8 cellular contexts compared by ENCODE assay signal in the genomic region with DNA sequence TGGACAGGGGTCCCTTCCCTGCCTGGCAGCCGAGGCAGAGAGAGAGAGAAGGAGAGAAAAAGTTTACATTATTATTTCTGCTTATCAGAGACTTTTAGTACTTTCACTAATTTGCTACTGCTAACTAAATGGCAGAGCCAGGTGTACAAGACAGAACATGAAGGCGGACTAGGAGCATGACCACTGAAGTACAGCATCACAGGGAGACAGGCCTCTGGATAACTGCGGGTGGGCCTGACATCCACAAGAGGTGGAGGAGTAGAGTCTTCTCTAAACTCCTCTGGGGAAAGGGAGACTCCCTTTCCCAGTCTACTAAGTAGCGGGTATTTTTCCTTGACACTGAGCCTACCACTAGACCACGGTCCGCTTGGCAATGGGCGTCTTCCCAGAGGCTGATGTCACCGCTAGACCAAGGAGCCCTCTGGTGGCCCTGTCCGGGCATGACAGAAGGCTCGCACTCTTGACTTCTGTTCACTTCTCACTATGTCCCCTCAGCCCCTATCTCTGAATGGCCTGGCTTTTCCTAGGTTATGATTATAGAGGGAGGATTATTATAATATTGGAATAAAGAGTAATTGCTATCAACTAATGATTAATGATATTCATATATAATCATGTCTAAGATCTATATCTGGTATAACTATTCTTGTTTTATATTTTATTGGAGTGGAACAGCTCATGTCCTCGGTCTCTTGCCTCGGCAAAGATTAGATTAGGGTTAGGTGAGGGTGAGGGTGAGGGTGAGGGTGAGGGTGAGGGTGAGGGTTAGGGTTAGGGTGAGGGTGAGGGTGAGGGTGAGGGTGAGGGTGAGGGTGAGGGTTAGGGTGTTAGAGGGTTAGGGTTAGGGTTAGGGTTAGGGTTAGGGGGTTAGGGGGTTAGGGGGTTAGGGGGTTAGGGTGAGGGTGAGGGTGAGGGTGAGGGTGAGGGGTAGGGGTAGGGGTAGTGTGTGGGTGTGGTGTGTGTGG. TPM values are rescaled to one million over a fixed set of nuclear protein-coding genes. Genes with fewer than 3 reads are reported as not detected.
DNase-seq lines count a peak whose midpoint lies in the region; ATAC-seq and TF ChIP-seq lines count a peak whose summit lies in the region.
"Not testable (repeated sequence)": the region's sequence is repeated elsewhere in the genome, so short reads cannot be mapped to it uniquely, and the experiment has no call there.

No MANE protein-coding gene starts in this region.

- H3K4me1 Mint-ChIP-seq in memory B cell = not testable (repeated sequence)

- H3K4me3 ChIP-seq in ascending aorta, spleen, upper lobe of left lung: not testable (repeated sequence)

- intact Hi-C loops in ascending aorta (cut with DNase I); spleen (cut with DNase I; ENCODE audit: low total_unique reads): not testable (repeated sequence)

- not testable (repeated sequence) for H3K36me3 Mint-ChIP-seq in memory B cell

- not testable (repeated sequence) for TF ChIP-seq EP300 in upper lobe of left lung (IDR thresholded peaks at IDR 0.05)

- not testable (repeated sequence) for H3K4me1 ChIP-seq in ascending aorta, spleen, upper lobe of left lung

- TF ChIP-seq CTCF in LNCAP (IDR thresholded peaks at IDR 0.05) (peak; percentile 80), ascending aorta (IDR thresholded peaks at IDR 0.05) (peak; percentile 66 to 83 (median 78)), spleen (IDR thresholded peaks at IDR 0.05 in 8 of 11, conservative IDR thresholded peaks at IDR 0.05 in 3 of 11) (peak; percentile 55 to 85 (median 77)), upper lobe of left lung (IDR thresholded peaks at IDR 0.05) (peak; percentile 64 to 85 (median 80))

- ATAC-seq in memory B cell (ENCODE audit: low read depth) = not testable (repeated sequence)
- ATAC-seq in upper lobe of left lung (ENCODE audit: low FRiP score in 2 of 2) = peak in 1 of 2 donors; percentile 58

- H3K27ac Mint-ChIP-seq in memory B cell = not testable (repeated sequence)

- whole genome bisulfite sequencing in spleen, 5 donors = 46 to 65% (median 51%) methylated on average over 12 of the region's 12 CpGs
- 52 to 62% methylated on average over 12 of the region's 12 CpGs for WGBS in upper lobe of left lung, 2 donors

- not testable (repeated sequence) for H3K27ac ChIP-seq in ascending aorta, spleen, upper lobe of left lung

- not testable (repeated sequence) for H3K27me3 ChIP-seq in ascending aorta; spleen (replicated peaks in 1 of 7); upper lobe of left lung

- TF ChIP-seq POLR2A in spleen (IDR thresholded peaks at IDR 0.05); upper lobe of left lung (IDR thresholded peaks at IDR 0.05): not testable (repeated sequence)

- H3K27me3 Mint-ChIP-seq in memory B cell = not testable (repeated sequence)

- H3K4me3 Mint-ChIP-seq in memory B cell = not testable (repeated sequence)

- peak; percentile 85 for DNase-seq in ELF-1 (ENCODE audit: low read depth, low spot score)
- DNase-seq in activated CD4-positive, alpha-beta T cell treated with anti-CD3 and anti-CD28 coated beads for 24 hours (ENCODE audit: low read depth in 2 of 2) = peak; percentile 24 to 57
- DNase-seq in ascending aorta (ENCODE audit: low spot score in 2 of 2) = peak in 1 of 2 donors; percentile 81
- peak; percentile 28 for DNase-seq in fibroblast of the conjunctiva (ENCODE audit: low read depth)
- DNase-seq in memory B cell (ENCODE audit: low spot score in 2 of 2) = peak; percentile 42 to 51
- peak; percentile 83 for DNase-seq in spleen
- peak in 1 of 2 donors; percentile 70 for DNase-seq in upper lobe of left lung

- not testable (repeated sequence) for H3K9me3 Mint-ChIP-seq in memory B cell

- H3K36me3 ChIP-seq in ascending aorta, spleen, upper lobe of left lung: not testable (repeated sequence)

- not testable (repeated sequence) for H3K9me3 ChIP-seq in ascending aorta, spleen, upper lobe of left lung

RNA-seq across cellular contexts. Expression of a gene that starts 10.5 kb away (rescaled TPM):
- total RNA-seq in ascending aorta (7.9 TPM), spleen (1 to 10 TPM; 1.8 to 6.8 (median 4.3) TPM), upper lobe of left lung (1 to 10 TPM; 1.4 to 6.1 (median 3.5) TPM)
- polyA plus RNA-seq in spleen = under 1 TPM; 0.30 to 0.51 (median 0.47) TPM
